11 cellular contexts compared by ENCODE assay signal in the genomic region with DNA sequence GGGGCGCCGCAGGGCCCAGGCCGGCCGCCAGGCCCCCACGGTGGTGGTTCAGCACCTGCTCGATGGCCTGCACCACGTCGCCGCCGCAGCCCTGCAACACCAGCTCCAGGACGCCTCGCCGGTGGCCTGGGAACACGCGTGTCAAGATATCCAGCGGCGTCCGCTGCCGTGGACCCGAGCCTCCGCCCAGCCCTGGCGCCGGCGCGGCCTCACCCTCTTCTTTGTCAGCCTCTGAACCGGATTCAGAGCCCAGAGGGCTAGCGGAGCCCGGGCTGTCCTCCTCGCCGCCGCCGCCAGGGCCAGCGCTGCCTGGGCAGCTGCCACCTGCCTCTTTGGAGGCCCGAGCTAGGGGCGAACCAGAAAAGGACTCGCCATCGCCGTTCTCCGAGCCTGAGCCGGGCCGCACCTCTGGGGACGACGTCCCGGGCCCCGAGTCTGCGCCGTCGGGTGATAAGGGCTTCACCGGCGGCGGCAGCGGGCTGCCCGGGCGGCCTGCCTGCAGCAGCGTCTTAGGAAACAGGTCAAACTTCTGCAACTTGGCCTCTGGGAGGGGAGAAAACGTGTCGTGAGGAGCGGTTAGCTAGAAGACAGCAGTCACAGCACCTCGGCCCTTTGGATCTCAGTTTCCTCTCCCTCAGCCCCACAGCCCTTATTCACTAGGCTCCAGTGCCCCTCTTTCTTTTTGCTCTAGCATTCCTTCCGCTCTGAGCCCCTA. TPM values are rescaled to one million over a fixed set of nuclear protein-coding genes. Genes with fewer than 3 reads are reported as not detected.
DNase-seq lines count a peak whose midpoint lies in the region; ATAC-seq and TF ChIP-seq lines count a peak whose summit lies in the region.
"Had no signal": no experiment of that assay in that cellular context is flagged by ENCODE, and none has a peak within 500 bp of the region (broad histone marks: within the 10 kb centered on the region; RNA-seq: fewer than 3 reads in every experiment).

No MANE protein-coding gene starts in this region.

- no peaks in the 10 kb centered on the region for H3K4me1 ChIP-seq in BLaER1

- TF ChIP-seq CTCF in HFFc6 (IDR thresholded peaks at IDR 0.05) (peak; percentile 17; the same call in 1 of the 2 replicates), choroid plexus epithelial cell (conservative IDR thresholded peaks at IDR 0.05; ENCODE audit: low read depth, low read length) (peak; percentile 3), nephron (IDR thresholded peaks at IDR 0.05; ENCODE audit: unreplicated experiment in 3 of 3) (peak; percentile 9 to 24 (median 10)), CD14-positive monocyte (IDR thresholded peaks at IDR 0.05) (no peak)

- peaks cover 5% of the 10 kb centered on the region; the same call in 1 of the 2 replicates for H3K9me3 Mint-ChIP-seq in HFFc6
- peaks cover 4% of the 10 kb centered on the region for H3K9me3 Mint-ChIP-seq in nephron
- peaks cover 0 to 34% (median 17%) of the 10 kb centered on the region in 7 donors for H3K9me3 Mint-ChIP-seq in CD14-positive monocyte

- H3K4me3 Mint-ChIP-seq in HFFc6 = no peak overlapping the region
- H3K4me3 Mint-ChIP-seq in nephron = peak overlapping the region; percentile 24 to 53 (median 45)
- peak overlapping the region in 1 of 2 donors; percentile 81 for H3K4me3 Mint-ChIP-seq in CD14-positive monocyte

- no peak overlapping the region for H3K27ac ChIP-seq in BLaER1

- H3K4me1 Mint-ChIP-seq in HFFc6 (ENCODE audit: low read depth) = peaks cover 28% of the 10 kb centered on the region
- H3K4me1 Mint-ChIP-seq in nephron = peaks cover 48% of the 10 kb centered on the region
- H3K4me1 Mint-ChIP-seq in CD14-positive monocyte = peaks cover 40% of the 10 kb centered on the region

- H3K9me3 ChIP-seq in BLaER1 (peaks cover 95% of the 10 kb centered on the region), MG63 (no peaks in the 10 kb centered on the region)

- H3K36me3 Mint-ChIP-seq in HFFc6 (ENCODE audit: low read depth) (no peaks in the 10 kb centered on the region; the same call in none of the 2 replicates), nephron (ENCODE audit: low read depth) (no peaks in the 10 kb centered on the region), CD14-positive monocyte (peaks cover 7% of the 10 kb centered on the region in 2 donors)

- no peak for ATAC-seq in activated CD4-positive, CD25-positive, alpha-beta regulatory T cell treated with anti-CD3 and anti-CD28 coated beads, Interleukin-2, amount 50 U/mL, for 24 hours
- no peak for ATAC-seq in HG03439 (IDR thresholded peaks at IDR 0.05; ENCODE audit: unreplicated experiment)

- DNase-seq in HFFc6 (no peak), choroid plexus epithelial cell (ENCODE audit: low read depth) (no peak), MG63 (no peak), CD14-positive monocyte (ENCODE audit: low spot score) (no peak)
- DNase-seq: cortex of kidney, EL, NCI-H226 had no signal

- H3K4me3 ChIP-seq in BLaER1 (peak overlapping the region; percentile 31; the same call in 1 of the 2 replicates), choroid plexus epithelial cell (ENCODE audit: low read depth, low read length) (no peak overlapping the region), MG63 (no peak overlapping the region)

- H3K36me3 ChIP-seq in BLaER1 (no peaks in the 10 kb centered on the region), MG63 (no peaks in the 10 kb centered on the region)

- H3K9ac ChIP-seq in BLaER1 = no peak overlapping the region

- H3K4me2 ChIP-seq in BLaER1 = no peak overlapping the region

- H3K27me3 Mint-ChIP-seq in HFFc6 (ENCODE audit: insufficient read depth) (peaks cover 81% of the 10 kb centered on the region), nephron (ENCODE audit: low read depth) (peaks cover 96% of the 10 kb centered on the region), CD14-positive monocyte (ENCODE audit: low read depth in 3 of 3) (peaks cover 90 to 97% (median 93%) of the 10 kb centered on the region in 3 donors)

- H4K20me1 ChIP-seq in BLaER1 = no peaks in the 10 kb centered on the region

- intact Hi-C loops in CD14-positive monocyte (cut with micrococcal nuclease) = no loop called here

- peaks cover 100% of the 10 kb centered on the region for H3K27me3 ChIP-seq in BLaER1
- H3K27me3 ChIP-seq in MG63 = peaks cover 6% of the 10 kb centered on the region; the same call in 1 of the 2 replicates

- H3K27ac Mint-ChIP-seq in HFFc6 (no peak overlapping the region), nephron (no peak overlapping the region), CD14-positive monocyte (peak overlapping the region in 2 of 7 donors; percentile 42 to 62)

RNA-seq across cellular contexts. Expression of gene DMRTA2, which starts 3.9 kb away (rescaled TPM):
- total RNA-seq in HFFc6 (2021; fragmentation: NEBNext Ultra II Directional; extraction: Animal tissue kit (Norgen Biotek cat#: 25700)) = under 1 TPM in 2 of 6 experiments, not detected in 4; 0.05 to 0.08 TPM
- total RNA-seq in MG63 (2014; rRNA removed; shearing (Covaris generic); ENCODE audit: low replicate concordance) = not detected in 2 replicates
- polyA plus RNA-seq in CD14-positive monocyte = not detected
